ENCODE assay signal across 8 cellular contexts in the genomic region with DNA sequence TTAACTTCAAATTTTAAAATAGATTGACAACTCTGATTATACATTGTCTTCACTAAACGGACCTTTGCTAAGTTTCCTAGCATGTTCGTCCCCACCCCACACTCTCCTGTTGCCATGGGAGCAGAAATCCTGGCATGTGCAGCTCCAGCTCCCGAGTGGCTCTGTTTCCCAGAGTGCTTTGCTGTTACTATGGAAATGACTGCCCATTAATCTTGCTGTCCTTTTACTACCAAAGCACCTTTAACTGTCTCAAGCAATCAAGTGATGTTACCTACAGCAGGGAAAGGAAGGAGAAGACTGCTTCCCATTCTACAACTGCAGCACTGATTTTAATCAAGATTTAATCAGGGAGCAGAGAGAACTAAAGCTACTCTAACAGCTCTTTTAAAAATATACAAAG.
DNase-seq lines count a peak whose midpoint lies in the region; ATAC-seq, FAIRE-seq and TF ChIP-seq lines count a peak whose summit lies in the region.

No MANE protein-coding gene starts in this region.

- TF ChIP-seq POLR2A in GM12878 (IDR thresholded peaks at IDR 0.05; ENCODE audit: low read depth, low read length) = no peak

- no peak overlapping the region for H4K91ac ChIP-seq in mesenchymal stem cell (ENCODE audit: low read length)

- H2AK5ac ChIP-seq in mesenchymal stem cell (ENCODE audit: low read length, severe bottlenecking) = no peak overlapping the region

- no peaks in the 10 kb centered on the region for H3K79me1 ChIP-seq in mesenchymal stem cell (replicated peaks; ENCODE audit: low read length, poor library complexity, severe bottlenecking)

- no peak overlapping the region for H3K23ac ChIP-seq in mesenchymal stem cell (ENCODE audit: low read length in 2 of 2)

- no peaks in the 10 kb centered on the region for H4K20me1 ChIP-seq in GM12878 (ENCODE audit: control insufficient read depth, insufficient read depth)

- BruUV-seq in GM12878 (replicated peaks; lab: Mats Ljungman, UMichigan) = no TSS peak

- H3K9ac ChIP-seq in GM12878 (ENCODE audit: control insufficient read depth, insufficient read depth, low read length) (no peak overlapping the region), mesenchymal stem cell (ENCODE audit: low read length) (peak overlapping the region; percentile 74)

- H2BK5ac ChIP-seq in mesenchymal stem cell (ENCODE audit: low read depth, low read length, poor library complexity, severe bottlenecking) = no peak overlapping the region

- H3K36me3 ChIP-seq in GM12878 (ENCODE audit: control insufficient read depth in 2 of 2, insufficient read depth in 2 of 2, low read length in 1 of 2) (no peaks in the 10 kb centered on the region), mesenchymal stem cell (ENCODE audit: control insufficient read depth in 1 of 2, insufficient read depth in 2 of 2, low read depth in 1 of 2, low read length in 2 of 2) (no peaks in the 10 kb centered on the region)

- no peak overlapping the region for H2AFZ ChIP-seq in GM12878 (ENCODE audit: control insufficient read depth, low read depth, low read length)
- no peak overlapping the region for H2AFZ ChIP-seq in mesenchymal stem cell (ENCODE audit: low read depth, low read length)

- H3K79me2 ChIP-seq in GM12878 (ENCODE audit: control insufficient read depth, insufficient read depth, low read length) = no peaks in the 10 kb centered on the region

- H3K4ac ChIP-seq in mesenchymal stem cell (ENCODE audit: low read depth in 1 of 2, low read length in 2 of 2) = no peak overlapping the region

- no peak for TF ChIP-seq RAD21 in GM12878 (IDR thresholded peaks at IDR 0.05; ENCODE audit: insufficient read depth, low read depth, low read length)

- H2BK12ac ChIP-seq in mesenchymal stem cell (ENCODE audit: low read length in 2 of 2) = no peak overlapping the region

- ATAC-seq in GM12878 (no peak), HG03135 (IDR thresholded peaks at IDR 0.05; ENCODE audit: unreplicated experiment) (no peak), HG03196 (IDR thresholded peaks at IDR 0.05; ENCODE audit: unreplicated experiment) (no peak)

- CTCF ChIA-PET in GM12878 (lab: Yijun Ruan, JAX) = no interaction called here

- no peaks in the 10 kb centered on the region for H3K4me1 ChIP-seq in GM12878 (ENCODE audit: control insufficient read depth, insufficient read depth, low read length)
- H3K4me1 ChIP-seq in mesenchymal stem cell (ENCODE audit: control insufficient read depth, insufficient read depth, low read depth, low read length) = peaks cover 1% of the 10 kb centered on the region

- no peak overlapping the region for H2BK120ac ChIP-seq in mesenchymal stem cell (ENCODE audit: low read depth, low read length)

- H3K4me2 ChIP-seq in GM12878 (ENCODE audit: control insufficient read depth, insufficient read depth) (peak overlapping the region; percentile 21), mesenchymal stem cell (ENCODE audit: low read length, poor library complexity, severe bottlenecking) (peak overlapping the region; percentile 16)

- H4K8ac ChIP-seq in mesenchymal stem cell (ENCODE audit: low read length) = no peak overlapping the region

- H3K27me3 ChIP-seq in GM12878 (replicated peaks in 1 of 2; ENCODE audit: control insufficient read depth in 2 of 2, insufficient read depth in 2 of 2, low read length in 1 of 2) (no peaks in the 10 kb centered on the region), mesenchymal stem cell (ENCODE audit: control insufficient read depth in 1 of 2, insufficient read depth in 1 of 2, low read length in 2 of 2) (peaks cover 0 to 15% of the 10 kb centered on the region in 2 experiments)

- no peak overlapping the region for H2BK15ac ChIP-seq in mesenchymal stem cell (ENCODE audit: low read depth, poor library complexity, severe bottlenecking)

- no peak overlapping the region for H3K18ac ChIP-seq in mesenchymal stem cell (ENCODE audit: low read depth in 1 of 2, low read length in 2 of 2)

- 8% methylated on average over 3 of the region's 3 CpGs for WGBS in GM12878 (ENCODE audit: insufficient coverage, insufficient replicate concordance, low lambda C conversion rate, missing lambda C conversion rate)
- 16% methylated on average over 3 of the region's 3 CpGs for WGBS in mesenchymal stem cell

- peak overlapping the region in 1 of 2 experiments; percentile 32 for H3K14ac ChIP-seq in mesenchymal stem cell (ENCODE audit: low read length in 2 of 2)

- H3K27ac ChIP-seq in GM12878 (ENCODE audit: control insufficient read depth, insufficient read depth) (no peak overlapping the region), mesenchymal stem cell (ENCODE audit: low read length, poor library complexity, severe bottlenecking) (no peak overlapping the region)

- H3K9me3 ChIP-seq in GM12878 (replicated peaks; ENCODE audit: control insufficient read depth, insufficient read depth, low read length) (no peaks in the 10 kb centered on the region), mesenchymal stem cell (ENCODE audit: control insufficient read depth, low read length) (no peaks in the 10 kb centered on the region)

- DNase-seq in DMS53 treated with DMSO at 0.1 percent for 48 hours (lab: John Stamatoyannopoulos, UW; ENCODE audit: unreplicated experiment) = peak; percentile 35
- DNase-seq in NCI-H187 (lab: John Stamatoyannopoulos, UW) = peak; percentile 56 to 89
- no peak for DNase-seq in GM12878 (ENCODE audit: low read depth, low spot score)
- peak; percentile 15 for DNase-seq in mesenchymal stem cell
- no peak for DNase-seq in activated effector memory CD4-positive, alpha-beta T cell treated with anti-CD3 and anti-CD28 coated beads, Interleukin-2, amount 50 U/mL, for 16 hours
- DNase-seq in 8988T = no peak

- SMC1A ChIA-PET in GM12878 (lab: Charles Lee; ENCODE audit: uncharacterized antibody, unreplicated experiment) = interaction anchor here (1.1 kb wide), 1 partner anchor 16 kb away, joined by 4 read pairs; no protein-coding TSS in a partner anchor

- intact Hi-C loops in GM12878 (cut with micrococcal nuclease; ENCODE audit: unreplicated experiment) = no loop called here

- RAD21 ChIA-PET in GM12878 (lab: Charles Lee; ENCODE audit: unreplicated experiment) = no interaction called here

- TF ChIP-seq CTCF in GM12878 (IDR thresholded peaks at IDR 0.05 in 2 of 3, conservative IDR thresholded peaks at IDR 0.05 in 1 of 3; ENCODE audit: control insufficient read depth in 2 of 3, extremely low read depth in 1 of 3, insufficient read depth in 1 of 3, low read depth in 3 of 3, low read length in 3 of 3) = no peak

- POLR2A ChIA-PET in GM12878 (lab: Charles Lee) = no interaction called here

- TF ChIP-seq EP300 in GM12878 (IDR thresholded peaks at IDR 0.05; ENCODE audit: borderline replicate concordance in 1 of 2, control insufficient read depth in 1 of 2, low read depth in 2 of 2, low read length in 2 of 2) = no peak

- in situ Hi-C loops in GM12878 (cut with MboI) = no loop called here

- no peak overlapping the region for H3K4me3 ChIP-seq in GM12878
- H3K4me3 ChIP-seq in mesenchymal stem cell (ENCODE audit: insufficient read depth in 1 of 2, low read depth in 1 of 2, low read length in 2 of 2) = peak overlapping the region in 1 of 2 experiments; percentile 67

- no peak for FAIRE-seq in GM12878 (lab: Jason Lieb, UNC)

TF ChIP-seq in GM12878, 131 proteins besides CTCF, POLR2A, EP300 and RAD21 (continues in another document):
- no peak for TF ChIP-seq POLR2AphosphoS5 (IDR thresholded peaks at IDR 0.05; ENCODE audit: low read length)
- no peak for TF ChIP-seq ZSCAN29 (IDR thresholded peaks at IDR 0.05)
- TF ChIP-seq, protein P1, sequence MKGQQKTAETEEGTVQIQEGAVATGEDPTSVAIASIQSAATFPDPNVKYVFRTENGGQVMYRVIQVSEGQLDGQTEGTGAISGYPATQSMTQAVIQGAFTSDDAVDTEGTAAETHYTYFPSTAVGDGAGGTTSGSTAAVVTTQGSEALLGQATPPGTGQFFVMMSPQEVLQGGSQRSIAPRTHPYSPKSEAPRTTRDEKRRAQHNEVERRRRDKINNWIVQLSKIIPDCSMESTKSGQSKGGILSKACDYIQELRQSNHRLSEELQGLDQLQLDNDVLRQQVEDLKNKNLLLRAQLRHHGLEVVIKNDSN (IDR thresholded peaks at IDR 0.05; ENCODE audit: borderline replicate concordance, extremely low read length, insufficient read depth, low read depth, low read length) = no peak
- no peak for TF ChIP-seq SUPT20H (IDR thresholded peaks at IDR 0.05; ENCODE audit: borderline replicate concordance, control insufficient read depth, low read depth, low read length)
- no peak for TF ChIP-seq EED (IDR thresholded peaks at IDR 0.05; ENCODE audit: low read depth)
- no peak for TF ChIP-seq CBX5 (IDR thresholded peaks at IDR 0.05; ENCODE audit: low read depth)
- no peak for TF ChIP-seq ATF2 (IDR thresholded peaks at IDR 0.05; ENCODE audit: low read length)
- no peak for TF ChIP-seq MXI1 (IDR thresholded peaks at IDR 0.05; ENCODE audit: low read depth, low read length)
- no peak for TF ChIP-seq RAD51 (IDR thresholded peaks at IDR 0.05)
- TF ChIP-seq BHLHE40 (IDR thresholded peaks at IDR 0.05; ENCODE audit: borderline replicate concordance in 1 of 2, low read depth in 2 of 2, low read length in 1 of 2) = no peak
- TF ChIP-seq TCF3 (IDR thresholded peaks at IDR 0.05; ENCODE audit: borderline replicate concordance, insufficient read depth, low read depth, low read length) = no peak
- no peak for TF ChIP-seq RUNX3 (IDR thresholded peaks at IDR 0.05; ENCODE audit: low read length)
- no peak for TF ChIP-seq JUND (IDR thresholded peaks at IDR 0.05; ENCODE audit: low read depth, low read length)
- no peak for TF ChIP-seq NFYA (IDR thresholded peaks at IDR 0.05; ENCODE audit: borderline replicate concordance, low read depth, low read length)
- no peak for TF ChIP-seq SP1 (IDR thresholded peaks at IDR 0.05; ENCODE audit: low read depth, low read length)

Comparison
In these comparisons a context has a peak if more than half of its experiments do, and no peak if none do; other contexts are left out.
1. DNase-seq: peak in DMS53 treated with DMSO at 0.1 percent for 48 hours (single experiment), NCI-H187 (2 of 2) and mesenchymal stem cell (single experiment); none in GM12878 (single experiment), activated effector memory CD4-positive, alpha-beta T cell treated with anti-CD3 and anti-CD28 coated beads, Interleukin-2, amount 50 U/mL, for 16 hours (single experiment) and 8988T (single experiment).